Comparison of ENCODE assay signal across 2 cellular contexts in the genomic region with DNA sequence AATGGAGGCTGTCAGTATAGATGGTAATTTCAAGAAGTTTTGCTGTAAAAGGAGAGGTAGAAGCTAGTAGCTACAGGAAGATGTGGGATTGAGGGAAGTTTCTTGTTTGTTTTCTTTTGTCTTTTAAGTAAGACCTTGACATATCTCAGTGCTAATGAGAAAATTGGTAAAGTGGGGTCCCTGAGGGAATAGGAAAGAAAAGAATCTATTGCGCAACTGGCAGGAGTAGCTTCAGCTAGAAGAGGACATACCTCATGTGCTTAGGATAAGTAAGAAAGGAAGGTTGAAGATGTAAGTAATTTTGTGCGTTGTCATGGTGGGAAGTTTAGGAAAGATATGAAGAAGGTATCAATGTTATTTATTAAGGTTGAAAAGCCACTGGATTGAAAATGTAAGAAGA.
A peak's percentile ranks its signal among the peaks of the same experiment; 100 is the strongest.
TF ChIP-seq lines count a peak whose summit lies in the region.

No MANE protein-coding gene starts in this region.

TF ChIP-seq in A549, 52 proteins besides CTCF, POLR2A, EP300 and RAD21:
- TF ChIP-seq NPAS2 (CRISPR knock-in tag; IDR thresholded peaks at IDR 0.05; ENCODE audit: borderline replicate concordance) (no peak), CEBPB (IDR thresholded peaks at IDR 0.05) (peak; percentile 72 to 76; a peak in 3 of 4 replicates)

TF ChIP-seq in H1, 55 proteins besides CTCF, POLR2A, EP300 and RAD21:
- TF ChIP-seq CEBPB (IDR thresholded peaks at IDR 0.05; ENCODE audit: low read depth, low read length), result peak; percentile 93
- no peak for TF ChIP-seq BACH1 (IDR thresholded peaks at IDR 0.05; ENCODE audit: low read length)
